Comparison of ENCODE assay signal across 11 cellular contexts in genomic region chr1:228151526-228151925, GRCh38. TPM values are rescaled to one million over a fixed set of nuclear protein-coding genes. Genes with fewer than 3 reads are reported as not detected.
DNase-seq lines count a peak whose midpoint lies in the region; ATAC-seq and TF ChIP-seq lines count a peak whose summit lies in the region.
"Had no signal": no experiment of that assay in that cellular context is flagged by ENCODE, and none has a peak within 500 bp of the region (broad histone marks: within the 10 kb centered on the region; RNA-seq: fewer than 3 reads in every experiment).

No MANE protein-coding gene starts in this region.

- ATAC-seq in sciatic nerve (no peak), GM18909 (IDR thresholded peaks at IDR 0.05; ENCODE audit: poor library complexity, unreplicated experiment) (no peak)

- POLR2A ChIA-PET in CD4-positive, alpha-beta memory T cell (lab: Charles Lee; ENCODE audit: partially characterized antibody): interaction anchor here (1.2 to 2.5 kb wide), 3 partner anchors 8 to 13 kb away, joined by 3 to 20 read pairs (median 12); partner anchors contain the start of genes GUK1 and IBA57
- POLR2A ChIA-PET in RWPE1 (lab: Yijun Ruan, JAX; ENCODE audit: low non-redundant PET): interaction anchor here (0.8 to 1.4 kb wide), 3 partner anchors 10 to 15 kb away, joined by 3 to 11 read pairs (median 4); no protein-coding TSS in a partner anchor

- no peaks in the 10 kb centered on the region for H3K9me3 Mint-ChIP-seq in CD4-positive, alpha-beta memory T cell
- H3K9me3 Mint-ChIP-seq: T-cell had no signal

- WGBS in hepatocyte (ENCODE audit: low lambda C conversion rate, missing lambda C conversion rate): 95% methylated on average over 6 of the region's 6 CpGs

- DNase-seq in CD4-positive, alpha-beta memory T cell: peak in 1 of 5 donors; percentile 29
- no peak for DNase-seq in RWPE1 (ENCODE audit: low spot score)
- DNase-seq in hepatocyte (ENCODE audit: low spot score): no peak
- DNase-seq in sciatic nerve (ENCODE audit: low spot score): peak; percentile 59
- DNase-seq in superior temporal gyrus (ENCODE audit: extremely low spot score): no peak
- DNase-seq in NAMALWA (ENCODE audit: low spot score): no peak
- DNase-seq in SIG-M5 (lab: John Stamatoyannopoulos, UW): no peak
- DNase-seq: stimulated activated CD4-positive, alpha-beta T cell treated with anti-CD3 and anti-CD28 coated beads, Interleukin-4, amount 100 ng/mL, for 1 hour had no signal

- H3K27me3 Mint-ChIP-seq in CD4-positive, alpha-beta memory T cell: no peaks in the 10 kb centered on the region
- H3K27me3 Mint-ChIP-seq: T-cell had no signal

- H3K4me3 ChIP-seq in CD4-positive, alpha-beta memory T cell (ENCODE audit: low read length in 2 of 2): no peak overlapping the region
- H3K4me3 ChIP-seq in hepatocyte: no peak overlapping the region
- H3K4me3 ChIP-seq: ascending aorta had no signal

- H4K20me1 ChIP-seq in hepatocyte (ENCODE audit: insufficient read depth, poor library complexity, severe bottlenecking): peaks cover 5% of the 10 kb centered on the region

- H3K79me2 ChIP-seq in hepatocyte: peaks cover 5% of the 10 kb centered on the region

- H3K4me2 ChIP-seq in hepatocyte: no peak overlapping the region

- CTCF ChIA-PET in CD4-positive, alpha-beta memory T cell (lab: Charles Lee; ENCODE audit: partially characterized antibody): no interaction called here
- CTCF ChIA-PET in RWPE1 (lab: Yijun Ruan, JAX): interaction anchor here (1.0 kb wide), 2 partner anchors 21 to 389 kb away, joined by 4 to 5 read pairs; no protein-coding TSS in a partner anchor

- no peak overlapping the region for H3K4me3 Mint-ChIP-seq in CD4-positive, alpha-beta memory T cell
- H3K4me3 Mint-ChIP-seq: T-cell had no signal

- no peak overlapping the region for H2AFZ ChIP-seq in hepatocyte

- peak overlapping the region in 4 of 7 donors; percentile 18 to 80 (median 65) for H3K27ac Mint-ChIP-seq in CD4-positive, alpha-beta memory T cell
- H3K27ac Mint-ChIP-seq: T-cell had no signal

- H3K4me1 Mint-ChIP-seq in CD4-positive, alpha-beta memory T cell: peaks cover 0 to 4% (median under 1%) of the 10 kb centered on the region in 4 donors

- H3K9me3 ChIP-seq in CD4-positive, alpha-beta memory T cell (ENCODE audit: control insufficient read depth in 1 of 2, low read length in 2 of 2): no peaks in the 10 kb centered on the region
- H3K9me3 ChIP-seq in hepatocyte (ENCODE audit: low read depth): no peaks in the 10 kb centered on the region
- H3K9me3 ChIP-seq: ascending aorta had no signal

- H3K27ac ChIP-seq in CD4-positive, alpha-beta memory T cell (ENCODE audit: low read depth, low read length): no peak overlapping the region
- peak overlapping the region; percentile 100 for H3K27ac ChIP-seq in RWPE1
- peak overlapping the region; percentile 91 for H3K27ac ChIP-seq in hepatocyte

- intact Hi-C loops in CD4-positive, alpha-beta memory T cell (cut with micrococcal nuclease): no loop called here
- intact Hi-C loops in sciatic nerve (cut with DNase I): no loop called here

- H3K27me3 ChIP-seq in CD4-positive, alpha-beta memory T cell (ENCODE audit: insufficient read depth, low read length): no peaks in the 10 kb centered on the region
- no peaks in the 10 kb centered on the region for H3K27me3 ChIP-seq in hepatocyte
- H3K27me3 ChIP-seq: ascending aorta had no signal

- peaks cover 23% of the 10 kb centered on the region for H3K36me3 ChIP-seq in CD4-positive, alpha-beta memory T cell (ENCODE audit: insufficient read depth, low read length)
- H3K36me3 ChIP-seq in hepatocyte (replicated peaks; ENCODE audit: insufficient read depth, low read depth): no peaks in the 10 kb centered on the region

- TF ChIP-seq CTCF in RWPE1 (conservative IDR thresholded peaks at IDR 0.05; ENCODE audit: low read depth): no peak
- no peak for TF ChIP-seq CTCF in hepatocyte (IDR thresholded peaks at IDR 0.05; ENCODE audit: poor library complexity)

- H3K36me3 Mint-ChIP-seq in CD4-positive, alpha-beta memory T cell: peaks cover 0 to 2% of the 10 kb centered on the region in 2 donors

- no peaks in the 10 kb centered on the region for H3K9me2 ChIP-seq in hepatocyte (replicated peaks; ENCODE audit: insufficient read depth)

- no peaks in the 10 kb centered on the region for H3K4me1 ChIP-seq in CD4-positive, alpha-beta memory T cell (ENCODE audit: insufficient read depth, low read length)
- H3K4me1 ChIP-seq in hepatocyte (ENCODE audit: insufficient read depth): peaks cover 30% of the 10 kb centered on the region

RNA-seq across cellular contexts. Expression of gene GJC2, which starts 1.8 kb away (rescaled TPM):
- under 1 TPM; 0.61 to 0.80 TPM for total RNA-seq in CD4-positive, alpha-beta memory T cell
- not detected for polyA plus RNA-seq in CD4-positive, alpha-beta memory T cell
- total RNA-seq in hepatocyte (0.80 and 1.6 TPM in 2 replicates), sciatic nerve (10.5 TPM)
- polyA plus RNA-seq in hepatocyte: 0.40 and 0.63 TPM in 2 replicates

RNA-seq across cellular contexts. Expression of gene GUK1, which starts 11.4 kb away (rescaled TPM):
- total RNA-seq in CD4-positive, alpha-beta memory T cell: 100 to 1,000 TPM; 179 to 185 TPM
- 100 to 1,000 TPM; 382 to 488 TPM for polyA plus RNA-seq in CD4-positive, alpha-beta memory T cell
- 157 and 158 TPM in 2 replicates for total RNA-seq in hepatocyte
- polyA plus RNA-seq in hepatocyte: 306 and 368 TPM in 2 replicates
- 250 TPM for total RNA-seq in sciatic nerve

RNA-seq across cellular contexts. Expression of gene IBA57, which starts 14.1 kb away (rescaled TPM):
- total RNA-seq in CD4-positive, alpha-beta memory T cell: 10 to 100 TPM; 10.9 to 12.0 TPM
- polyA plus RNA-seq in CD4-positive, alpha-beta memory T cell: 1 to 10 TPM; 1.3 to 2.9 TPM
- total RNA-seq in hepatocyte (5.0 and 5.7 TPM in 2 replicates), sciatic nerve (10.4 TPM)
- polyA plus RNA-seq in hepatocyte: 4.7 and 5.6 TPM in 2 replicates

RNA-seq across cellular contexts. Expression of gene MRPL55, which starts 42.4 kb away (rescaled TPM):
- total RNA-seq in CD4-positive, alpha-beta memory T cell: 10 to 100 TPM; 57.8 to 64.5 TPM
- polyA plus RNA-seq in CD4-positive, alpha-beta memory T cell: 100 to 1,000 TPM; 108 to 157 TPM
- total RNA-seq in hepatocyte (59.6 and 64.8 TPM in 2 replicates), sciatic nerve (34.2 TPM)
- polyA plus RNA-seq in hepatocyte: 122 and 130 TPM in 2 replicates

RNA-seq across cellular contexts. Expression of gene C1orf35, which starts 48.4 kb away (rescaled TPM):
- total RNA-seq in CD4-positive, alpha-beta memory T cell: 10 to 100 TPM; 28.5 to 30.7 TPM
- polyA plus RNA-seq in CD4-positive, alpha-beta memory T cell: 10 to 100 TPM; 16.4 to 20.0 TPM
- 8.3 and 12.3 TPM in 2 replicates for total RNA-seq in hepatocyte
- polyA plus RNA-seq in hepatocyte: 24.6 and 31.6 TPM in 2 replicates
- 15.8 TPM for total RNA-seq in sciatic nerve
